In genomic region chr17:63722403-63722802, GRCh38 we compare ENCODE assay signal across 21 cellular contexts.
"Had no signal": no experiment of that assay in that cellular context is flagged by ENCODE, and none has a peak within 500 bp of the region (broad histone marks: within the 10 kb centered on the region; RNA-seq: fewer than 3 reads in every experiment).

No MANE protein-coding gene starts in this region.

- H3K4me1 ChIP-seq: gastroesophageal sphincter, stomach, transverse colon had no signal

- H3K27ac ChIP-seq: gastroesophageal sphincter, stomach, thoracic aorta, transverse colon had no signal

- H3K9me3 ChIP-seq: gastroesophageal sphincter, mucosa of descending colon, stomach, thoracic aorta, transverse colon had no signal

- H3K4me3 ChIP-seq: gastroesophageal sphincter, mucosa of descending colon, stomach, thoracic aorta, transverse colon had no signal

- FAIRE-seq: endometrium, kidney, small intestine had no signal

- ATAC-seq: esophagus mucosa; gastroesophageal sphincter; left colon; mucosa of descending colon; naive thymus-derived CD8-positive, alpha-beta T cell had no signal

- H3K27me3 ChIP-seq: gastroesophageal sphincter, stomach, transverse colon had no signal

- DNase-seq: cortex of kidney; effector memory CD4-positive, alpha-beta T cell; foreskin fibroblast; glutamatergic neuron; immature natural killer cell; kidney; left colon; mammary epithelial cell; mucosa of descending colon; naive thymus-derived CD8-positive, alpha-beta T cell; posterior cingulate gyrus; small intestine; stimulated activated CD4-positive, alpha-beta T cell treated with anti-CD3 and anti-CD28 coated beads, Interleukin-12 subunit alpha, Interleukin-12 subunit beta, amount 100 ng/mL, for 4 hours; stimulated activated naive CD4-positive, alpha-beta T cell; stomach; substantia nigra; transverse colon had no signal
